ENCODE assay signal across 21 cellular contexts in genomic region chr7:141361965-141362364, GRCh38.
DNase-seq lines count a peak whose midpoint lies in the region; ATAC-seq and TF ChIP-seq lines count a peak whose summit lies in the region.
"Had no signal": no experiment of that assay in that cellular context is flagged by ENCODE, and none has a peak within 500 bp of the region (broad histone marks: within the 10 kb centered on the region; RNA-seq: fewer than 3 reads in every experiment).

No MANE protein-coding gene starts in this region.

- no peaks in the 10 kb centered on the region for H3K79me1 ChIP-seq in mesendoderm (ENCODE audit: low read length)

- no peak overlapping the region for H4K5ac ChIP-seq in mesendoderm (ENCODE audit: low read length)

- no peak overlapping the region for H4K8ac ChIP-seq in mesendoderm (ENCODE audit: low read depth, low read length)

- in situ Hi-C loops in G401 (cut with HindIII; ENCODE audit: low sequenced_read_pairs): no loop called here

- no peak overlapping the region for H2BK120ac ChIP-seq in mesendoderm (ENCODE audit: low read depth, low read length)

- H3K4ac ChIP-seq in mesendoderm (ENCODE audit: low read depth, low read length): no peak overlapping the region

- H2AK5ac ChIP-seq in mesendoderm (ENCODE audit: low read length): no peak overlapping the region

- no peaks in the 10 kb centered on the region for H3K79me2 ChIP-seq in mesendoderm (ENCODE audit: control insufficient read depth, insufficient read depth, low read length)

- DNase-seq in heart left ventricle (no peak), right atrium auricular region (ENCODE audit: low spot score) (no peak), SJCRH30 (no peak), mesendoderm (peak; percentile 69), MG63 (no peak), G401 (ENCODE audit: low spot score) (no peak), esophagus squamous epithelium (lab: John Stamatoyannopoulos, UW) (no peak)
- DNase-seq: CD4-positive, alpha-beta T cell; DMS153; GOT3; Kasumi-1; MM.1S; NCI-H1092 treated with DMSO at 0.1 percent for 48 hours; NCI-H146; NCI-H2029 treated with DMSO at 0.1 percent for 48 hours; NCI-H2171; NCI-H526; RPMI8226 had no signal

- peak overlapping the region; percentile 41 for H3K18ac ChIP-seq in mesendoderm (ENCODE audit: low read length)

- intact Hi-C loops in heart left ventricle (cut with DNase I): loop anchor here in 4 of 10 donors (5.0 to 10.0 kb wide), 4 partner anchors 60 to 173 kb away; no protein-coding TSS in a partner anchor
- intact Hi-C loops in esophagus squamous epithelium (cut with DNase I): no loop called here

- TF ChIP-seq CTCF in heart left ventricle (IDR thresholded peaks at IDR 0.05) (no peak), right atrium auricular region (IDR thresholded peaks at IDR 0.05) (no peak), esophagus squamous epithelium (IDR thresholded peaks at IDR 0.05) (no peak)

- TF ChIP-seq POLR2A in heart left ventricle (IDR thresholded peaks at IDR 0.05) (no peak), esophagus squamous epithelium (IDR thresholded peaks at IDR 0.05) (no peak)

- no peak overlapping the region for H2BK5ac ChIP-seq in mesendoderm (ENCODE audit: low read length)

- H3K23ac ChIP-seq in mesendoderm (ENCODE audit: low read length): no peak overlapping the region

- no peak for ATAC-seq in heart left ventricle
- ATAC-seq: GM12878, HCT116 had no signal

- H3K4me3 ChIP-seq in heart left ventricle (no peak overlapping the region), right atrium auricular region (no peak overlapping the region), SJCRH30 (no peak overlapping the region), mesendoderm (ENCODE audit: low read length) (no peak overlapping the region), skeletal muscle tissue (ENCODE audit: low read length in 3 of 3) (no peak overlapping the region), MG63 (no peak overlapping the region), esophagus squamous epithelium (no peak overlapping the region)
- H3K4me3 ChIP-seq: GM12878 had no signal

- no peaks in the 10 kb centered on the region for H3K27me3 ChIP-seq in heart left ventricle
- no peaks in the 10 kb centered on the region for H3K27me3 ChIP-seq in right atrium auricular region
- H3K27me3 ChIP-seq in SJCRH30: no peaks in the 10 kb centered on the region
- H3K27me3 ChIP-seq in mesendoderm (ENCODE audit: insufficient read depth, low read length, poor library complexity): no peaks in the 10 kb centered on the region
- no peaks in the 10 kb centered on the region for H3K27me3 ChIP-seq in skeletal muscle tissue (ENCODE audit: control insufficient read depth in 3 of 3, insufficient read depth in 3 of 3, low read length in 3 of 3)
- H3K27me3 ChIP-seq in MG63: no peaks in the 10 kb centered on the region
- H3K27me3 ChIP-seq in esophagus squamous epithelium: no peaks in the 10 kb centered on the region

- H3K9me3 ChIP-seq in heart left ventricle (no peaks in the 10 kb centered on the region), right atrium auricular region (no peaks in the 10 kb centered on the region), SJCRH30 (replicated peaks) (no peaks in the 10 kb centered on the region; the same call in 1 of the 2 replicates), skeletal muscle tissue (ENCODE audit: control insufficient read depth in 3 of 3, low read length in 3 of 3) (no peaks in the 10 kb centered on the region), MG63 (no peaks in the 10 kb centered on the region), esophagus squamous epithelium (no peaks in the 10 kb centered on the region)

- H2BK15ac ChIP-seq in mesendoderm (replicated peaks; ENCODE audit: low read depth): no peak overlapping the region

- no peak overlapping the region for H3K9ac ChIP-seq in mesendoderm (ENCODE audit: low read length)
- no peak overlapping the region for H3K9ac ChIP-seq in skeletal muscle tissue (ENCODE audit: low read depth in 1 of 3, low read length in 3 of 3)

- H3K27ac ChIP-seq in heart left ventricle: peak overlapping the region in 11 of 12 donors; percentile 11 to 87 (median 59)
- H3K27ac ChIP-seq in right atrium auricular region: peak overlapping the region in 1 of 2 donors; percentile 88
- peak overlapping the region; percentile 94 for H3K27ac ChIP-seq in SJCRH30
- H3K27ac ChIP-seq in mesendoderm (ENCODE audit: low read depth, low read length): no peak overlapping the region
- peak overlapping the region; percentile 27 for H3K27ac ChIP-seq in skeletal muscle tissue (ENCODE audit: low read depth, low read length)
- no peak overlapping the region for H3K27ac ChIP-seq in esophagus squamous epithelium

- H3K56ac ChIP-seq in mesendoderm (ENCODE audit: low read length): no peak overlapping the region

- WGBS in heart left ventricle, 4 donors: 70 to 89% (median 79%) methylated on average over 4 of the region's 4 CpGs
- no CpG with 5 or more reads among the region's 4 CpGs for WGBS in mesendoderm (ENCODE audit: extremely low coverage, insufficient coverage, low lambda C conversion rate)
- WGBS in esophagus squamous epithelium, 2 donors: 93 to 98% methylated on average over 4 of the region's 4 CpGs

- H3K36me3 ChIP-seq in heart left ventricle: no peaks in the 10 kb centered on the region
- no peaks in the 10 kb centered on the region for H3K36me3 ChIP-seq in right atrium auricular region
- no peaks in the 10 kb centered on the region for H3K36me3 ChIP-seq in SJCRH30
- no peaks in the 10 kb centered on the region for H3K36me3 ChIP-seq in mesendoderm (ENCODE audit: control insufficient read depth, insufficient read depth, low read length)
- no peaks in the 10 kb centered on the region for H3K36me3 ChIP-seq in skeletal muscle tissue (ENCODE audit: control insufficient read depth in 3 of 3, insufficient read depth in 3 of 3, low read length in 3 of 3)
- no peaks in the 10 kb centered on the region for H3K36me3 ChIP-seq in MG63
- H3K36me3 ChIP-seq in esophagus squamous epithelium: no peaks in the 10 kb centered on the region

- no peak overlapping the region for H3K4me2 ChIP-seq in mesendoderm (ENCODE audit: low read length)

- H3K4me1 ChIP-seq in heart left ventricle (peaks cover 0 to 65% (median 25%) of the 10 kb centered on the region in 12 donors), right atrium auricular region (peaks cover 0 to 65% of the 10 kb centered on the region in 2 donors), SJCRH30 (peaks cover 47% of the 10 kb centered on the region), mesendoderm (ENCODE audit: control insufficient read depth, low read depth, low read length) (peaks cover 10% of the 10 kb centered on the region), skeletal muscle tissue (ENCODE audit: control insufficient read depth in 3 of 3, insufficient read depth in 3 of 3, low read length in 3 of 3) (peaks cover 23 to 32% (median 25%) of the 10 kb centered on the region in 3 donors), esophagus squamous epithelium (peaks cover 0 to 35% (median 0%) of the 10 kb centered on the region in 3 donors)

Comparison
In these comparisons a context has a peak if more than half of its experiments do, and no peak if none do; other contexts are left out.
1. H3K27ac ChIP-seq: peak in heart left ventricle (11 of 12), SJCRH30 (single experiment) and skeletal muscle tissue (single experiment); none in mesendoderm (single experiment) and esophagus squamous epithelium (0 of 4).